In genomic region chr3:24410861-24411260, GRCh38 we compare ENCODE assay signal across 21 cellular contexts.
DNase-seq lines count a peak whose midpoint lies in the region; ATAC-seq, FAIRE-seq and TF ChIP-seq lines count a peak whose summit lies in the region.
"Had no signal": no experiment of that assay in that cellular context is flagged by ENCODE, and none has a peak within 500 bp of the region (broad histone marks: within the 10 kb centered on the region; RNA-seq: fewer than 3 reads in every experiment).

No MANE protein-coding gene starts in this region.

- ATAC-seq in A549, result no peak
- ATAC-seq in GM19455 (IDR thresholded peaks at IDR 0.05; ENCODE audit: unreplicated experiment), result no peak
- ATAC-seq in GM21360 (IDR thresholded peaks at IDR 0.05; ENCODE audit: unreplicated experiment), result no peak
- no peak for ATAC-seq in GM18511 (IDR thresholded peaks at IDR 0.05; ENCODE audit: unreplicated experiment)
- ATAC-seq: PC-3 had no signal

- DNase-seq in A549 (ENCODE audit: low read depth in 1 of 2, low spot score in 1 of 2) (no peak), OCI-M1 (lab: John Stamatoyannopoulos, UW) (peak; percentile 8), glutamatergic neuron (peak; percentile 21), mesendoderm (peak; percentile 15), NCI-H2171 treated with DMSO at 0.1 percent for 48 hours (lab: John Stamatoyannopoulos, UW) (no peak)
- DNase-seq: DMS79 treated with DMSO at 0.1 percent for 48 hours, KG1, NCI-H1417, NCI-H187, NCI-H2107, NCI-H2227 treated with DMSO at 0.1 percent for 48 hours, NCI-H510A treated with DMSO at 0.1 percent for 48 hours, NCI-H774, PC-3, SIG-M5 had no signal

- WGBS in A549 (ENCODE audit: missing lambda C conversion rate), result 82% methylated on average over 3 of the region's 3 CpGs
- no CpG with 5 or more reads among the region's 3 CpGs for WGBS in mesendoderm (ENCODE audit: extremely low coverage, insufficient coverage, low lambda C conversion rate)

- H3K4me1 Mint-ChIP-seq in glutamatergic neuron (ENCODE audit: low read depth, unreplicated experiment), result no peaks in the 10 kb centered on the region
- H3K4me1 Mint-ChIP-seq: CD14-positive monocyte had no signal

- no peak overlapping the region for H2BK5ac ChIP-seq in mesendoderm (ENCODE audit: low read length)

- H4K8ac ChIP-seq in mesendoderm (ENCODE audit: low read depth, low read length), result no peak overlapping the region

- no peak overlapping the region for H3K23ac ChIP-seq in mesendoderm (ENCODE audit: low read length)

- no peak overlapping the region for H3K56ac ChIP-seq in mesendoderm (ENCODE audit: low read length)

- no peaks in the 10 kb centered on the region for H3K9me3 Mint-ChIP-seq in glutamatergic neuron (ENCODE audit: unreplicated experiment)
- H3K9me3 Mint-ChIP-seq: CD14-positive monocyte had no signal

- no peak overlapping the region for H3K4ac ChIP-seq in mesendoderm (ENCODE audit: low read depth, low read length)

- no peaks in the 10 kb centered on the region for H3K27me3 Mint-ChIP-seq in glutamatergic neuron (ENCODE audit: unreplicated experiment)

- TF ChIP-seq POLR2A in A549 (IDR thresholded peaks at IDR 0.05; ENCODE audit: low read length), result no peak

- no peaks in the 10 kb centered on the region for H3K36me3 Mint-ChIP-seq in glutamatergic neuron (ENCODE audit: unreplicated experiment)
- H3K36me3 Mint-ChIP-seq: CD14-positive monocyte had no signal

- H3K4me3 Mint-ChIP-seq in glutamatergic neuron (ENCODE audit: unreplicated experiment), result no peak overlapping the region
- H3K4me3 Mint-ChIP-seq: CD14-positive monocyte had no signal

- no peak overlapping the region for H3K18ac ChIP-seq in mesendoderm (ENCODE audit: low read length)

- H3K9ac ChIP-seq in mesendoderm (ENCODE audit: low read length), result no peak overlapping the region

- no peak overlapping the region for H2AK5ac ChIP-seq in mesendoderm (ENCODE audit: low read length)

- no peak overlapping the region for H3K27ac Mint-ChIP-seq in glutamatergic neuron (ENCODE audit: unreplicated experiment)
- H3K27ac Mint-ChIP-seq: CD14-positive monocyte had no signal

- H3K9me3 ChIP-seq in A549, result no peaks in the 10 kb centered on the region

- no peaks in the 10 kb centered on the region for H3K79me1 ChIP-seq in mesendoderm (ENCODE audit: low read length)

- FAIRE-seq in A549 (lab: Jason Lieb, UNC), result no peak

- H3K4me3 ChIP-seq in A549 (no peak overlapping the region), mesendoderm (ENCODE audit: low read length) (no peak overlapping the region)

- CTCF ChIA-PET in A549 (lab: Yijun Ruan, JAX), result no interaction called here

- no peak for TF ChIP-seq RAD21 in A549 (conservative IDR thresholded peaks at IDR 0.05 in 1 of 2, IDR thresholded peaks at IDR 0.05 in 1 of 2)

- no peak for TF ChIP-seq EP300 in A549 (IDR thresholded peaks at IDR 0.05)

- H3K4me1 ChIP-seq in A549 (no peaks in the 10 kb centered on the region), mesendoderm (ENCODE audit: control insufficient read depth, low read depth, low read length) (no peaks in the 10 kb centered on the region)

- POLR2A ChIA-PET in A549 (lab: Yijun Ruan, JAX), result no interaction called here

- TF ChIP-seq CTCF in A549 (IDR thresholded peaks at IDR 0.05) (no peak), glutamatergic neuron (IDR thresholded peaks at IDR 0.05; ENCODE audit: partially characterized antibody, unreplicated experiment) (no peak)

- no peak overlapping the region for H4K5ac ChIP-seq in mesendoderm (ENCODE audit: low read length)

- H3K4me2 ChIP-seq in A549, result no peak overlapping the region
- no peak overlapping the region for H3K4me2 ChIP-seq in mesendoderm (ENCODE audit: low read length)

- H2BK15ac ChIP-seq in mesendoderm (replicated peaks; ENCODE audit: low read depth), result no peak overlapping the region

- H2BK120ac ChIP-seq in mesendoderm (ENCODE audit: low read depth, low read length), result no peak overlapping the region

- H3K27me3 ChIP-seq in mesendoderm (ENCODE audit: insufficient read depth, low read length, poor library complexity), result no peaks in the 10 kb centered on the region

- H3K27ac ChIP-seq in A549, result no peak overlapping the region
- H3K27ac ChIP-seq in mesendoderm (ENCODE audit: low read depth, low read length), result no peak overlapping the region
- H3K27ac ChIP-seq: 22Rv1, RWPE1 had no signal

- no peaks in the 10 kb centered on the region for H3K79me2 ChIP-seq in mesendoderm (ENCODE audit: control insufficient read depth, insufficient read depth, low read length)

- no peaks in the 10 kb centered on the region for H3K36me3 ChIP-seq in mesendoderm (ENCODE audit: control insufficient read depth, insufficient read depth, low read length)

TF ChIP-seq in A549, 52 proteins besides CTCF, POLR2A, EP300 and RAD21:
- TF ChIP-seq HOXA7 (CRISPR knock-in tag; IDR thresholded peaks at IDR 0.05), result no peak
- no peak for TF ChIP-seq SMC3 (IDR thresholded peaks at IDR 0.05)
- TF ChIP-seq TP53 (CRISPR knock-in tag; IDR thresholded peaks at IDR 0.05), result no peak
- no peak for TF ChIP-seq ZFP36 (IDR thresholded peaks at IDR 0.05; ENCODE audit: borderline replicate concordance, partially characterized antibody)
- TF ChIP-seq MAFK (IDR thresholded peaks at IDR 0.05; ENCODE audit: partially characterized antibody), result peak; percentile 94
- no peak for TF ChIP-seq ELK1 (IDR thresholded peaks at IDR 0.05; ENCODE audit: low read depth, low read length)
- TF ChIP-seq CEBPB (IDR thresholded peaks at IDR 0.05), result no peak
- TF ChIP-seq NR3C1 (IDR thresholded peaks at IDR 0.05), result no peak

Comparison
In these comparisons a context has a peak if more than half of its experiments do, and no peak if none do; other contexts are left out.
1. DNase-seq: peak in OCI-M1 (single experiment), glutamatergic neuron (single experiment) and mesendoderm (single experiment); none in A549 (0 of 2) and NCI-H2171 treated with DMSO at 0.1 percent for 48 hours (single experiment).